10 cellular contexts compared by ENCODE assay signal in genomic region chr12:121980211-121980891, GRCh38. TPM values are rescaled to one million over a fixed set of nuclear protein-coding genes. Genes with fewer than 3 reads are reported as not detected.
DNase-seq lines count a peak whose midpoint lies in the region; ATAC-seq and TF ChIP-seq lines count a peak whose summit lies in the region.
"Had no signal": no experiment of that assay in that cellular context is flagged by ENCODE, and none has a peak within 500 bp of the region (broad histone marks: within the 10 kb centered on the region; RNA-seq: fewer than 3 reads in every experiment).

No MANE protein-coding gene starts in this region.

- no peaks in the 10 kb centered on the region for H3K9me3 Mint-ChIP-seq in activated naive CD4-positive, alpha-beta T cell treated with anti-CD3 and anti-CD28 coated beads, Interleukin-2, amount 50 U/mL, for 72 hours
- no peaks in the 10 kb centered on the region for H3K9me3 Mint-ChIP-seq in activated naive CD4-positive, alpha-beta T cell treated with anti-CD3 and anti-CD28 coated beads for 36 hours
- H3K9me3 Mint-ChIP-seq in chondrocyte (ENCODE audit: low read depth): no peaks in the 10 kb centered on the region
- no peaks in the 10 kb centered on the region for H3K9me3 Mint-ChIP-seq in stimulated activated naive CD8-positive, alpha-beta T cell treated with anti-CD3 and anti-CD28 coated beads, Interleukin-15, Interleukin-2, amounts not matched to agents 100 ng/mL and 50 ng/mL, for 24 hours

- peak; percentile 59 to 60 for ATAC-seq in activated naive CD4-positive, alpha-beta T cell treated with anti-CD3 and anti-CD28 coated beads, Interleukin-2, amount 50 U/mL, for 72 hours
- ATAC-seq in GM21737 (IDR thresholded peaks at IDR 0.05; ENCODE audit: unreplicated experiment) (no peak), HG02798 (IDR thresholded peaks at IDR 0.05; ENCODE audit: poor library complexity, unreplicated experiment) (no peak), GM21515 (IDR thresholded peaks at IDR 0.05; ENCODE audit: unreplicated experiment) (no peak)

- peaks cover 8% of the 10 kb centered on the region for H3K4me1 Mint-ChIP-seq in activated naive CD4-positive, alpha-beta T cell treated with anti-CD3 and anti-CD28 coated beads for 36 hours (ENCODE audit: low read depth)
- H3K4me1 Mint-ChIP-seq in chondrocyte (ENCODE audit: low read depth): peaks cover 6% of the 10 kb centered on the region
- H3K4me1 Mint-ChIP-seq in stimulated activated naive CD8-positive, alpha-beta T cell treated with anti-CD3 and anti-CD28 coated beads, Interleukin-15, Interleukin-2, amounts not matched to agents 100 ng/mL and 50 ng/mL, for 24 hours (ENCODE audit: low read depth): peaks cover 12% of the 10 kb centered on the region

- H3K27me3 Mint-ChIP-seq in activated naive CD4-positive, alpha-beta T cell treated with anti-CD3 and anti-CD28 coated beads for 36 hours (ENCODE audit: low read depth): no peaks in the 10 kb centered on the region
- no peaks in the 10 kb centered on the region for H3K27me3 Mint-ChIP-seq in chondrocyte (ENCODE audit: low read depth)
- H3K27me3 Mint-ChIP-seq in stimulated activated naive CD8-positive, alpha-beta T cell treated with anti-CD3 and anti-CD28 coated beads, Interleukin-15, Interleukin-2, amounts not matched to agents 100 ng/mL and 50 ng/mL, for 24 hours: no peaks in the 10 kb centered on the region

- no peak for TF ChIP-seq CTCF in chondrocyte (IDR thresholded peaks at IDR 0.05)

- H3K36me3 Mint-ChIP-seq in activated naive CD4-positive, alpha-beta T cell treated with anti-CD3 and anti-CD28 coated beads, Interleukin-2, amount 50 U/mL, for 72 hours: no peaks in the 10 kb centered on the region
- H3K36me3 Mint-ChIP-seq in activated naive CD4-positive, alpha-beta T cell treated with anti-CD3 and anti-CD28 coated beads for 36 hours (ENCODE audit: low read depth): no peaks in the 10 kb centered on the region
- peaks cover 1% of the 10 kb centered on the region for H3K36me3 Mint-ChIP-seq in chondrocyte (ENCODE audit: low read depth)
- no peaks in the 10 kb centered on the region for H3K36me3 Mint-ChIP-seq in stimulated activated naive CD8-positive, alpha-beta T cell treated with anti-CD3 and anti-CD28 coated beads, Interleukin-15, Interleukin-2, amounts not matched to agents 100 ng/mL and 50 ng/mL, for 24 hours (ENCODE audit: low read depth)

- no peak overlapping the region for H3K4me3 Mint-ChIP-seq in activated naive CD4-positive, alpha-beta T cell treated with anti-CD3 and anti-CD28 coated beads for 36 hours
- no peak overlapping the region for H3K4me3 Mint-ChIP-seq in chondrocyte (ENCODE audit: unreplicated experiment)
- H3K4me3 Mint-ChIP-seq in stimulated activated naive CD8-positive, alpha-beta T cell treated with anti-CD3 and anti-CD28 coated beads, Interleukin-15, Interleukin-2, amounts not matched to agents 100 ng/mL and 50 ng/mL, for 24 hours: no peak overlapping the region

- H3K27ac Mint-ChIP-seq in activated naive CD4-positive, alpha-beta T cell treated with anti-CD3 and anti-CD28 coated beads, Interleukin-2, amount 50 U/mL, for 72 hours: no peak overlapping the region
- no peak overlapping the region for H3K27ac Mint-ChIP-seq in activated naive CD4-positive, alpha-beta T cell treated with anti-CD3 and anti-CD28 coated beads for 36 hours
- H3K27ac Mint-ChIP-seq in chondrocyte (ENCODE audit: unreplicated experiment): peak overlapping the region; percentile 36
- peak overlapping the region; percentile 36 for H3K27ac Mint-ChIP-seq in stimulated activated naive CD8-positive, alpha-beta T cell treated with anti-CD3 and anti-CD28 coated beads, Interleukin-15, Interleukin-2, amounts not matched to agents 100 ng/mL and 50 ng/mL, for 24 hours

- DNase-seq in activated naive CD4-positive, alpha-beta T cell treated with anti-CD3 and anti-CD28 coated beads, Interleukin-2, amount 50 U/mL, for 72 hours (ENCODE audit: low spot score in 2 of 2): no peak
- no peak for DNase-seq in activated naive CD4-positive, alpha-beta T cell treated with anti-CD3 and anti-CD28 coated beads for 36 hours
- DNase-seq in Kasumi-1 (lab: John Stamatoyannopoulos, UW) (peak; percentile 51 to 57), chondrocyte (ENCODE audit: low spot score) (no peak)
- DNase-seq: foreskin melanocyte, mesendoderm had no signal

- CTCF ChIA-PET in activated naive CD4-positive, alpha-beta T cell treated with anti-CD3 and anti-CD28 coated beads for 36 hours (lab: Charles Lee): interaction anchor here (0.9 kb wide), 1 partner anchor 62 kb away, joined by 3 read pairs; the partner anchor contains the start of gene CFAP251

- intact Hi-C loops in activated naive CD4-positive, alpha-beta T cell treated with anti-CD3 and anti-CD28 coated beads for 36 hours (cut with micrococcal nuclease): no loop called here

RNA-seq across cellular contexts. Expression of gene BCL7A, which starts 41.3 kb away (rescaled TPM):
- total RNA-seq in activated naive CD4-positive, alpha-beta T cell treated with anti-CD3 and anti-CD28 coated beads, Interleukin-2, amount 50 U/mL, for 72 hours: 1 to 10 TPM; 3.3 to 5.8 TPM
- total RNA-seq in activated naive CD4-positive, alpha-beta T cell treated with anti-CD3 and anti-CD28 coated beads for 36 hours: 1 to 10 TPM; 6.1 to 6.2 TPM
- 7.1 to 10.0 TPM (median 9.1 TPM) in 3 replicates for total RNA-seq in chondrocyte

Comparison
In these comparisons a context has a peak if more than half of its experiments do, and no peak if none do; other contexts are left out.
1. ATAC-seq: peak in activated naive CD4-positive, alpha-beta T cell treated with anti-CD3 and anti-CD28 coated beads, Interleukin-2, amount 50 U/mL, for 72 hours (2 of 2); none in GM21737 (single experiment), HG02798 (single experiment) and GM21515 (single experiment).
2. DNase-seq: peak in Kasumi-1 (2 of 2); none in activated naive CD4-positive, alpha-beta T cell treated with anti-CD3 and anti-CD28 coated beads, Interleukin-2, amount 50 U/mL, for 72 hours (0 of 2), activated naive CD4-positive, alpha-beta T cell treated with anti-CD3 and anti-CD28 coated beads for 36 hours (single experiment) and chondrocyte (single experiment).
3. H3K27ac Mint-ChIP-seq: peak in chondrocyte (single experiment) and stimulated activated naive CD8-positive, alpha-beta T cell treated with anti-CD3 and anti-CD28 coated beads, Interleukin-15, Interleukin-2, amounts not matched to agents 100 ng/mL and 50 ng/mL, for 24 hours (single experiment); none in activated naive CD4-positive, alpha-beta T cell treated with anti-CD3 and anti-CD28 coated beads, Interleukin-2, amount 50 U/mL, for 72 hours (0 of 2) and activated naive CD4-positive, alpha-beta T cell treated with anti-CD3 and anti-CD28 coated beads for 36 hours (single experiment).